1 cellular context compared by ENCODE assay signal in genomic region chr15:60575995-60576394, GRCh38.
TF ChIP-seq lines count a peak whose summit lies in the region.

No MANE protein-coding gene starts in this region.

TF ChIP-seq in HepG2, 621 proteins besides CTCF, POLR2A, EP300 and RAD21 (continued from another document and continues in another):
- TF ChIP-seq ZNF503 (CRISPR knock-in tag; IDR thresholded peaks at IDR 0.05) = no peak
- no peak for TF ChIP-seq KDM1A (CRISPR knock-in tag; IDR thresholded peaks at IDR 0.05)
- no peak for TF ChIP-seq HNRNPK (IDR thresholded peaks at IDR 0.05; ENCODE audit: low read depth, low read length, poor library complexity, severe bottlenecking)
- no peak for TF ChIP-seq NR2F6 (IDR thresholded peaks at IDR 0.05)
- peak; percentile 25; the same call in 1 of the 2 replicates for TF ChIP-seq NR2F6 (CRISPR knock-in tag; IDR thresholded peaks at IDR 0.05)
- TF ChIP-seq ZNF124 (CRISPR knock-in tag; IDR thresholded peaks at IDR 0.05) = no peak
- TF ChIP-seq POLR2AphosphoS5 (IDR thresholded peaks at IDR 0.05; ENCODE audit: low read depth, low read length) = no peak
- TF ChIP-seq ZNF136 (CRISPR knock-in tag; IDR thresholded peaks at IDR 0.05; ENCODE audit: low read depth) = no peak
- TF ChIP-seq ZIK1 (CRISPR knock-in tag; IDR thresholded peaks at IDR 0.05; ENCODE audit: borderline replicate concordance, low read depth) = no peak
- TF ChIP-seq SMARCE1 (IDR thresholded peaks at IDR 0.05; ENCODE audit: borderline replicate concordance) = no peak
- TF ChIP-seq JUN (CRISPR knock-in tag; IDR thresholded peaks at IDR 0.05) = no peak
- TF ChIP-seq ZFP90 (CRISPR knock-in tag; IDR thresholded peaks at IDR 0.05; ENCODE audit: borderline replicate concordance) = no peak
- TF ChIP-seq MEF2D (CRISPR knock-in tag; IDR thresholded peaks at IDR 0.05) = no peak
- peak; percentile 66 for TF ChIP-seq FOXP4 (CRISPR knock-in tag; IDR thresholded peaks at IDR 0.05)
- no peak for TF ChIP-seq BCL6 (CRISPR knock-in tag; IDR thresholded peaks at IDR 0.05)
- TF ChIP-seq ELF1 (CRISPR knock-in tag; IDR thresholded peaks at IDR 0.05) = no peak
- TF ChIP-seq IRX3 (CRISPR knock-in tag; IDR thresholded peaks at IDR 0.05; ENCODE audit: borderline replicate concordance, low read depth) = no peak
- TF ChIP-seq ZNF557 (CRISPR knock-in tag; IDR thresholded peaks at IDR 0.05) = no peak
- TF ChIP-seq ZBED4 (CRISPR knock-in tag; IDR thresholded peaks at IDR 0.05; ENCODE audit: borderline replicate concordance) = peak; percentile 20; the same call in 1 of the 2 replicates
- no peak for TF ChIP-seq ZFYVE20 (CRISPR knock-in tag; IDR thresholded peaks at IDR 0.05; ENCODE audit: borderline replicate concordance, low read depth)
- no peak for TF ChIP-seq ZNF263 (CRISPR knock-in tag; IDR thresholded peaks at IDR 0.05)
- no peak for TF ChIP-seq ZFP37 (CRISPR knock-in tag; IDR thresholded peaks at IDR 0.05; ENCODE audit: borderline replicate concordance)
- no peak for TF ChIP-seq NR2F2 (IDR thresholded peaks at IDR 0.05; ENCODE audit: borderline replicate concordance, low read depth)
- no peak for TF ChIP-seq SRF (IDR thresholded peaks at IDR 0.05; ENCODE audit: low read depth, low read length)
- no peak for TF ChIP-seq MAFG (CRISPR knock-in tag; IDR thresholded peaks at IDR 0.05)
- no peak for TF ChIP-seq TCF7 (IDR thresholded peaks at IDR 0.05; ENCODE audit: low read depth)
- no peak for TF ChIP-seq NFATC3 (CRISPR knock-in tag; IDR thresholded peaks at IDR 0.05)
- no peak for TF ChIP-seq ZNF576 (CRISPR knock-in tag; IDR thresholded peaks at IDR 0.05)
- no peak for TF ChIP-seq BCLAF1 (IDR thresholded peaks at IDR 0.05)
- TF ChIP-seq ZMAT5 (CRISPR knock-in tag; IDR thresholded peaks at IDR 0.05; ENCODE audit: borderline replicate concordance, low read depth) = no peak
- no peak for TF ChIP-seq ZXDC (CRISPR knock-in tag; IDR thresholded peaks at IDR 0.05)
- TF ChIP-seq PITX1 (CRISPR knock-in tag; IDR thresholded peaks at IDR 0.05) = no peak
- no peak for TF ChIP-seq ZNF597 (CRISPR knock-in tag; IDR thresholded peaks at IDR 0.05)
- no peak for TF ChIP-seq ZEB1 (IDR thresholded peaks at IDR 0.05; ENCODE audit: insufficient replicate concordance, low read depth)
- no peak for TF ChIP-seq MTF1 (CRISPR knock-in tag; IDR thresholded peaks at IDR 0.05)
- no peak for TF ChIP-seq ZNF354B (CRISPR knock-in tag; IDR thresholded peaks at IDR 0.05)
- TF ChIP-seq ZNF616 (CRISPR knock-in tag; IDR thresholded peaks at IDR 0.05; ENCODE audit: low read depth) = no peak
- TF ChIP-seq RARG (CRISPR knock-in tag; IDR thresholded peaks at IDR 0.05; ENCODE audit: low read depth) = no peak
- no peak for TF ChIP-seq MTA1 (CRISPR knock-in tag; IDR thresholded peaks at IDR 0.05; ENCODE audit: borderline replicate concordance)
- no peak for TF ChIP-seq RFXAP (CRISPR knock-in tag; IDR thresholded peaks at IDR 0.05; ENCODE audit: borderline replicate concordance)
- TF ChIP-seq ZNF569 (CRISPR knock-in tag; IDR thresholded peaks at IDR 0.05; ENCODE audit: borderline replicate concordance) = no peak
- TF ChIP-seq ZNF746 (CRISPR knock-in tag; IDR thresholded peaks at IDR 0.05) = no peak
- TF ChIP-seq ATM (IDR thresholded peaks at IDR 0.05; ENCODE audit: borderline replicate concordance) = no peak
- TF ChIP-seq MZF1 (CRISPR knock-in tag; IDR thresholded peaks at IDR 0.05; ENCODE audit: borderline replicate concordance) = no peak
- no peak for TF ChIP-seq SIN3B (IDR thresholded peaks at IDR 0.05; ENCODE audit: low read length)
- no peak for TF ChIP-seq ZBTB4 (CRISPR knock-in tag; IDR thresholded peaks at IDR 0.05; ENCODE audit: borderline replicate concordance)
